21 cellular contexts compared by ENCODE assay signal in genomic region chr13:66200555-66200954, GRCh38.
DNase-seq lines count a peak whose midpoint lies in the region; ATAC-seq and TF ChIP-seq lines count a peak whose summit lies in the region.
"Had no signal": no experiment of that assay in that cellular context is flagged by ENCODE, and none has a peak within 500 bp of the region (broad histone marks: within the 10 kb centered on the region; RNA-seq: fewer than 3 reads in every experiment).

No MANE protein-coding gene starts in this region.

- ATAC-seq in HG03045 (IDR thresholded peaks at IDR 0.05; ENCODE audit: unreplicated experiment) (no peak), upper lobe of right lung (no peak)
- ATAC-seq: sciatic nerve; stimulated activated memory B cell treated with anti-CD40 and anti-IgM and Interleukin-4, amounts not matched to agents 10 μg/mL and 1 μg/mL and 100 μg/mL, for 72 hours had no signal

- H3K27me3 ChIP-seq in adipocyte (replicated peaks; ENCODE audit: control insufficient read depth, insufficient read depth, low read length) (no peaks in the 10 kb centered on the region), upper lobe of right lung (no peaks in the 10 kb centered on the region)
- H3K27me3 ChIP-seq: BLaER1, esophagus squamous epithelium had no signal

- no peak overlapping the region for H3K9ac ChIP-seq in adipocyte (ENCODE audit: low read length)
- H3K9ac ChIP-seq: BLaER1 had no signal

- H3K27ac ChIP-seq in upper lobe of right lung = no peak overlapping the region
- H3K27ac ChIP-seq: BLaER1, esophagus squamous epithelium had no signal

- no peaks in the 10 kb centered on the region for H3K9me3 ChIP-seq in adipocyte (ENCODE audit: control insufficient read depth, low read length)
- no peaks in the 10 kb centered on the region for H3K9me3 ChIP-seq in upper lobe of right lung
- H3K9me3 ChIP-seq: BLaER1, esophagus squamous epithelium had no signal

- H3K36me3 ChIP-seq in adipocyte (ENCODE audit: control insufficient read depth, insufficient read depth, low read length, severe bottlenecking) (no peaks in the 10 kb centered on the region), upper lobe of right lung (no peaks in the 10 kb centered on the region)
- H3K36me3 ChIP-seq: BLaER1, esophagus squamous epithelium had no signal

- DNase-seq in COR-L47 (lab: John Stamatoyannopoulos, UW) (peak; percentile 17), LHCN-M2 (ENCODE audit: low read depth) (peak; percentile 20), adipocyte (ENCODE audit: low read depth) (peak; percentile 20), myocyte (ENCODE audit: low read depth) (peak; percentile 2), NCI-H2196 (lab: John Stamatoyannopoulos, UW; ENCODE audit: unreplicated experiment) (no peak), upper lobe of right lung (no peak)
- DNase-seq: activated B cell treated with CpG ODN at 0.5 μM for 24 hours; activated CD4-positive, alpha-beta memory T cell treated with anti-CD3 and anti-CD28 coated beads for 36 hours; activated naive CD4-positive, alpha-beta T cell; anterior cingulate cortex; effector CD4-positive, alpha-beta T cell; esophagus squamous epithelium; GDM1; islet precursor cell; NCI-H1417 treated with DMSO at 0.1 percent for 48 hours; NCI-H446 treated with DMSO at 0.1 percent for 48 hours; SHP77 had no signal

- H3K4me1 ChIP-seq in adipocyte (ENCODE audit: control insufficient read depth, insufficient read depth, low read length) (no peaks in the 10 kb centered on the region), upper lobe of right lung (no peaks in the 10 kb centered on the region)
- H3K4me1 ChIP-seq: BLaER1, esophagus squamous epithelium had no signal

- H3K4me3 ChIP-seq in adipocyte (ENCODE audit: low read length) (no peak overlapping the region), upper lobe of right lung (no peak overlapping the region)
- H3K4me3 ChIP-seq: BLaER1, esophagus squamous epithelium had no signal

- no peak for TF ChIP-seq CTCF in upper lobe of right lung (IDR thresholded peaks at IDR 0.05)

- intact Hi-C loops in upper lobe of right lung (cut with DNase I) = no loop called here

Comparison
In these comparisons a context has a peak if more than half of its experiments do, and no peak if none do; other contexts are left out.
1. DNase-seq: peak in COR-L47 (single experiment), LHCN-M2 (single experiment), adipocyte (single experiment) and myocyte (single experiment); none in NCI-H2196 (single experiment) and upper lobe of right lung (single experiment).